In the genomic region with DNA sequence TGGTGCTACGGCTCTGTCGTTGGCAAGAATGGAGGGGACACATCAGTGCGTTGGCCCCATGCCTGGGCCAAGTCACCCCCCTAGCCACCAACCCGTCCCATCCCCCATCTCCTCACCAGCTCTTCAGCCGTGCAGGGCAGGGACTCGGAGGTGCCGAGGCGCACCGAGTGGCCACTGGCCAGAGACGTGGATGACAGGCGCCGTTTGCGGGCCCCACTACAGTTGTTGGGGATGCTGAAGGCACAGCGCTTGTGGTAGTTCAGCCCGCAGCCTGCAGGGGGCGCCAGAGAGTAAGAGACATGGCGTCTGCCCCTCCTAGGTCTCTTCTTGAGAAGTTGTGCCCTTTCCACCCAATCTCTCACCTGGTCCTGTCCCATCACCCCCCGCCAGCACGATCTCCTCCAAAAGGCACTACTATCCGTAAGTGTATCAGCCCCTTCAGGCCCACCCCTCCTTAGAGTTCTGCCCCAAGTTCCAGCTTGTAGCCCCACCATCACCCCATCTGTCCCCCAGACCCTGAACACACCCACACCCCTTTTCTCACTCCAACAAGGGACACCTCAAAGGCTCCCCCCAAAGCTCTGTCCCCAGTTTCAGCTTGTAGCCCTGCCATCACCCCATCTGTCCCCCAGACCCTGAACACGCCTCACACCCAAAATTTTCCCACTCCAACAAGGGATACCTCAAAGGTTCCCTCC, we compare ENCODE assay signal across 8 cellular contexts. TPM values are rescaled to one million over a fixed set of nuclear protein-coding genes. Genes with fewer than 3 reads are reported as not detected.
DNase-seq lines count a peak whose midpoint lies in the region; ATAC-seq and TF ChIP-seq lines count a peak whose summit lies in the region.

No MANE protein-coding gene starts in this region.

- peaks cover 54% of the 10 kb centered on the region for H3K36me3 ChIP-seq in NT2/D1 (ENCODE audit: insufficient read depth, insufficient read length, low read length)
- peaks cover 16% of the 10 kb centered on the region for H3K36me3 ChIP-seq in fibroblast of lung (ENCODE audit: control insufficient read depth, insufficient read depth, low read length)
- peaks cover 50% of the 10 kb centered on the region for H3K36me3 ChIP-seq in osteoblast (ENCODE audit: insufficient read depth, low read length)
- peaks cover 0 to 57% (median 16%) of the 10 kb centered on the region in 4 donors for H3K36me3 ChIP-seq in transverse colon

- H3K4me1 ChIP-seq in NT2/D1 (ENCODE audit: insufficient read depth, insufficient read length) (no peaks in the 10 kb centered on the region), fibroblast of lung (ENCODE audit: control insufficient read depth, extremely low read depth, insufficient read depth, low read length) (no peaks in the 10 kb centered on the region), osteoblast (ENCODE audit: insufficient read depth, low read length) (no peaks in the 10 kb centered on the region), transverse colon (no peaks in the 10 kb centered on the region)

- H3K9ac ChIP-seq in NT2/D1 (ENCODE audit: insufficient read length, low read depth) = peak overlapping the region; percentile 26
- H3K9ac ChIP-seq in fibroblast of lung (ENCODE audit: insufficient read depth, low read length) = no peak overlapping the region

- no peak overlapping the region for H3K4me2 ChIP-seq in fibroblast of lung (ENCODE audit: extremely low read depth, insufficient read depth, low read length)
- no peak overlapping the region for H3K4me2 ChIP-seq in osteoblast (ENCODE audit: insufficient read depth, low read length)

- 36 to 58% methylated on average over 4 to 21 of the region's 21 CpGs for WGBS in transverse colon (ENCODE audit: low coverage in 1 of 2), 2 donors

- in situ Hi-C loops in transverse colon (cut with MboI; ENCODE audit: low pct_ligation_motif_present in 1 of 4, low pct_unique_long_range_greater_than_20kb in 1 of 4, low sequenced_read_pairs in 3 of 4) = no loop called here

- H3K27ac ChIP-seq in fibroblast of lung (ENCODE audit: insufficient read depth, low read length) (no peak overlapping the region), osteoblast (ENCODE audit: low read depth, low read length) (peak overlapping the region; percentile 15), transverse colon (no peak overlapping the region)

- TF ChIP-seq CTCF in fibroblast of lung (conservative IDR thresholded peaks at IDR 0.05 in 1 of 2, IDR thresholded peaks at IDR 0.05 in 1 of 2; ENCODE audit: low read depth in 1 of 2, low read length in 2 of 2) (peak; percentile 81 to 91), osteoblast (IDR thresholded peaks at IDR 0.05; ENCODE audit: extremely low read depth, low read depth, low read length) (peak; percentile 91), transverse colon (IDR thresholded peaks at IDR 0.05) (peak; percentile 92 to 99 (median 97))

- H3K4me3 ChIP-seq in NT2/D1 (ENCODE audit: insufficient read length, low read depth) (no peak overlapping the region), fibroblast of lung (replicated peaks in 1 of 4; ENCODE audit: control extremely low read depth in 1 of 4, insufficient read depth in 1 of 4, low read depth in 3 of 4, low read length in 4 of 4) (no peak overlapping the region), osteoblast (ENCODE audit: insufficient read depth, low read length) (no peak overlapping the region), transverse colon (no peak overlapping the region)

- H3K27me3 ChIP-seq in NT2/D1 (ENCODE audit: insufficient read depth, insufficient read length) = no peaks in the 10 kb centered on the region
- H3K27me3 ChIP-seq in fibroblast of lung (ENCODE audit: control insufficient read depth, insufficient read depth, low read length) = no peaks in the 10 kb centered on the region
- no peaks in the 10 kb centered on the region for H3K27me3 ChIP-seq in osteoblast (ENCODE audit: insufficient read depth, low read length)
- no peaks in the 10 kb centered on the region for H3K27me3 ChIP-seq in transverse colon

- intact Hi-C loops in transverse colon (cut with DNase I; ENCODE audit: low total_unique reads) = loop anchor here (2.0 to 5.0 kb wide), 2 partner anchors 24 to 43 kb away; a partner anchor contains a TSS

- H2AFZ ChIP-seq in fibroblast of lung (ENCODE audit: low read length) (no peak overlapping the region), osteoblast (ENCODE audit: low read length) (no peak overlapping the region)

- no peaks in the 10 kb centered on the region for H3K9me3 ChIP-seq in NT2/D1 (ENCODE audit: insufficient read depth, low read length)
- no peaks in the 10 kb centered on the region for H3K9me3 ChIP-seq in fibroblast of lung (ENCODE audit: control insufficient read depth, insufficient read depth, low read depth, low read length)
- no peaks in the 10 kb centered on the region for H3K9me3 ChIP-seq in osteoblast (ENCODE audit: low read depth, low read length)
- no peaks in the 10 kb centered on the region for H3K9me3 ChIP-seq in transverse colon

- ATAC-seq in HG03097 (IDR thresholded peaks at IDR 0.05; ENCODE audit: low FRiP score, unreplicated experiment) = no peak

- no peak for TF ChIP-seq POLR2A in transverse colon (IDR thresholded peaks at IDR 0.05)

- H4K20me1 ChIP-seq in fibroblast of lung (ENCODE audit: control insufficient read depth, extremely low read depth, insufficient read depth, low read length) (no peaks in the 10 kb centered on the region), osteoblast (ENCODE audit: insufficient read depth, low read length) (peaks cover 11% of the 10 kb centered on the region)

- no peaks in the 10 kb centered on the region for H3K79me2 ChIP-seq in fibroblast of lung (ENCODE audit: control insufficient read depth, insufficient read depth, low read length)
- no peaks in the 10 kb centered on the region for H3K79me2 ChIP-seq in osteoblast (ENCODE audit: insufficient read depth, low read length)

- TF ChIP-seq EP300 in transverse colon (IDR thresholded peaks at IDR 0.05; ENCODE audit: low read depth) = no peak

- peak; percentile 15 for DNase-seq in NCI-H2171 treated with DMSO at 0.1 percent for 48 hours (lab: John Stamatoyannopoulos, UW)
- no peak for DNase-seq in NCI-H2171 (lab: John Stamatoyannopoulos, UW)
- DNase-seq in NT2/D1 (ENCODE audit: low read depth, low spot score) = no peak
- DNase-seq in activated T-cell treated with anti-CD3 and anti-CD28 coated beads for 48 hours (ENCODE audit: low read depth) = peak; percentile 79
- peak in 1 of 2 donors; percentile 30 for DNase-seq in fibroblast of lung (ENCODE audit: low read depth in 2 of 2)
- DNase-seq in osteoblast (ENCODE audit: insufficient read length, low spot score, missing footprints) = peak; percentile 97
- peak; percentile 81 for DNase-seq in transverse colon

RNA-seq across cellular contexts. Expression of a gene that starts 12.4 kb away (rescaled TPM):
- total RNA-seq in fibroblast of lung (8.2 and 11.6 TPM in 2 replicates), osteoblast (9.0 and 9.4 TPM in 2 replicates), transverse colon (100 to 1,000 TPM in 1 of 4 donors, 10 to 100 TPM in 3; 40.1 to 201 (median 53.5) TPM)
- 8.1 and 10.8 TPM in 2 replicates for polyA plus RNA-seq in fibroblast of lung
- polyA plus RNA-seq in fibroblast of lung (2012) = 15.0 and 22.3 TPM in 2 replicates
- 30.1 and 48.5 TPM in 2 replicates for polyA minus RNA-seq in fibroblast of lung (ENCODE audit: low replicate concordance)

RNA-seq across cellular contexts. Expression of a gene that starts 41.3 kb away (rescaled TPM):
- total RNA-seq in fibroblast of lung = 9.8 and 12.2 TPM in 2 replicates
- polyA plus RNA-seq in fibroblast of lung = 11.8 and 15.1 TPM in 2 replicates
- polyA plus RNA-seq in fibroblast of lung (2012) = 16.8 and 19.6 TPM in 2 replicates
- polyA minus RNA-seq in fibroblast of lung (ENCODE audit: low replicate concordance) = 7.3 and 9.9 TPM in 2 replicates
- total RNA-seq in osteoblast = 18.0 and 18.5 TPM in 2 replicates
- total RNA-seq in transverse colon = 10 to 100 TPM in 3 of 4 donors, 1 to 10 TPM in 1; 9.7 to 16.1 (median 11.8) TPM

RNA-seq across cellular contexts. Expression of a gene that starts 41.7 kb away (rescaled TPM):
- 52.9 and 56.0 TPM in 2 replicates for total RNA-seq in fibroblast of lung
- polyA plus RNA-seq in fibroblast of lung = 33.7 and 39.9 TPM in 2 replicates
- 49.4 and 56.7 TPM in 2 replicates for polyA plus RNA-seq in fibroblast of lung (2012)
- 136 TPM in 2 replicates for polyA minus RNA-seq in fibroblast of lung (ENCODE audit: low replicate concordance)
- 56.3 and 56.5 TPM in 2 replicates for total RNA-seq in osteoblast
- total RNA-seq in transverse colon = 100 to 1,000 TPM in 3 of 4 donors, 10 to 100 TPM in 1; 81.6 to 306 (median 174) TPM

RNA-seq across cellular contexts. Expression of a gene that starts 43.5 kb away (rescaled TPM):
- 4.1 and 5.6 TPM in 2 replicates for total RNA-seq in fibroblast of lung
- polyA plus RNA-seq in fibroblast of lung = 9.3 and 11.5 TPM in 2 replicates
- polyA plus RNA-seq in fibroblast of lung (2012) = 9.4 and 12.0 TPM in 2 replicates
- polyA minus RNA-seq in fibroblast of lung (ENCODE audit: low replicate concordance) = 5.3 and 7.0 TPM in 2 replicates
- total RNA-seq in osteoblast = 1.8 and 3.5 TPM in 2 replicates
- 10 to 100 TPM in 1 of 4 donors, 1 to 10 TPM in 3; 5.3 to 27.1 (median 7.5) TPM for total RNA-seq in transverse colon

Comparison
In these comparisons a context has a peak if more than half of its experiments do, and no peak if none do; other contexts are left out.
1. DNase-seq: peak in NCI-H2171 treated with DMSO at 0.1 percent for 48 hours (single experiment), activated T-cell treated with anti-CD3 and anti-CD28 coated beads for 48 hours (single experiment), osteoblast (single experiment) and transverse colon (single experiment); none in NCI-H2171 (single experiment) and NT2/D1 (single experiment).
2. Peak in every context shown above with its lines, with median percentiles within 50 percentile points of each other: CTCF ChIP-seq.